15 cellular contexts compared by ENCODE assay signal in genomic region chr3:113597611-113598382, GRCh38.
DNase-seq lines count a peak whose midpoint lies in the region; ATAC-seq and TF ChIP-seq lines count a peak whose summit lies in the region.
"Had no signal": no experiment of that assay in that cellular context is flagged by ENCODE, and none has a peak within 500 bp of the region (broad histone marks: within the 10 kb centered on the region; RNA-seq: fewer than 3 reads in every experiment).

No MANE protein-coding gene starts in this region.

- H3K36me3 ChIP-seq in DND-41 (ENCODE audit: insufficient read depth, low read length) (no peaks in the 10 kb centered on the region), neural progenitor cell (no peaks in the 10 kb centered on the region), ascending aorta (no peaks in the 10 kb centered on the region)
- H3K36me3 ChIP-seq: BE2C had no signal

- H3K79me2 ChIP-seq in DND-41 (ENCODE audit: insufficient read depth, low read length), result no peaks in the 10 kb centered on the region
- H3K79me2 ChIP-seq in neural progenitor cell (ENCODE audit: low read depth), result no peaks in the 10 kb centered on the region

- H3K4me3 ChIP-seq in DND-41 (ENCODE audit: low read depth in 1 of 2, low read length in 2 of 2) (no peak overlapping the region), dorsolateral prefrontal cortex (no peak overlapping the region), neural progenitor cell (no peak overlapping the region), ascending aorta (no peak overlapping the region)

- H2AFZ ChIP-seq in DND-41 (ENCODE audit: low read depth, low read length) (peak overlapping the region; percentile 34; the same call in 1 of the 2 replicates), neural progenitor cell (replicated peaks) (peak overlapping the region; percentile 22)

- H3K9me3 Mint-ChIP-seq in neural progenitor cell, result no peaks in the 10 kb centered on the region
- no peaks in the 10 kb centered on the region for H3K9me3 Mint-ChIP-seq in nephron progenitor cell
- H3K9me3 Mint-ChIP-seq: CD4-positive, CD25-positive, alpha-beta regulatory T cell had no signal

- H3K9ac ChIP-seq in DND-41 (ENCODE audit: low read depth, low read length), result no peak overlapping the region
- H3K9ac ChIP-seq in neural progenitor cell, result no peak overlapping the region

- no peak overlapping the region for H3K4me3 Mint-ChIP-seq in neural progenitor cell
- H3K4me3 Mint-ChIP-seq in nephron progenitor cell, result no peak overlapping the region
- H3K4me3 Mint-ChIP-seq: CD4-positive, CD25-positive, alpha-beta regulatory T cell had no signal

- H3K27ac ChIP-seq in DND-41 (ENCODE audit: low read length) (no peak overlapping the region), dorsolateral prefrontal cortex (peak overlapping the region in 43 of 59 donors; percentile 1 to 88 (median 50)), neural progenitor cell (no peak overlapping the region), ascending aorta (no peak overlapping the region)

- no peaks in the 10 kb centered on the region for H3K27me3 ChIP-seq in DND-41 (ENCODE audit: insufficient read depth, low read length, poor library complexity)
- H3K27me3 ChIP-seq in dorsolateral prefrontal cortex, result no peaks in the 10 kb centered on the region
- H3K27me3 ChIP-seq in neural progenitor cell, result no peaks in the 10 kb centered on the region
- H3K27me3 ChIP-seq in ascending aorta, result no peaks in the 10 kb centered on the region
- H3K27me3 ChIP-seq: BE2C had no signal

- DNase-seq in Ammon's horn (ENCODE audit: low spot score), result peak; percentile 23
- DNase-seq in DND-41, result no peak
- no peak for DNase-seq in dorsolateral prefrontal cortex
- DNase-seq in neural progenitor cell (ENCODE audit: low spot score), result no peak
- DNase-seq in nephron progenitor cell, result no peak
- DNase-seq in ascending aorta (ENCODE audit: low spot score in 2 of 2), result no peak
- DNase-seq in DMS153 (lab: John Stamatoyannopoulos, UW), result no peak
- DNase-seq: BE2C; C1 segment of cervical spinal cord; Caco-2; CD4-positive, CD25-positive, alpha-beta regulatory T cell; DMS79; GF-D8; HCEC 1CT had no signal

- H3K36me3 Mint-ChIP-seq in neural progenitor cell, result no peaks in the 10 kb centered on the region
- H3K36me3 Mint-ChIP-seq in nephron progenitor cell (ENCODE audit: low read depth), result no peaks in the 10 kb centered on the region

- H3K4me1 Mint-ChIP-seq in neural progenitor cell (no peaks in the 10 kb centered on the region), nephron progenitor cell (peaks cover 40% of the 10 kb centered on the region)

- TF ChIP-seq CTCF in DND-41 (IDR thresholded peaks at IDR 0.05; ENCODE audit: borderline replicate concordance, extremely low read depth, low read length, poor library complexity, severe bottlenecking) (no peak), dorsolateral prefrontal cortex (IDR thresholded peaks at IDR 0.05 in 54 of 56, conservative IDR thresholded peaks at IDR 0.05 in 2 of 56; ENCODE audit: low read depth in 1 of 56, partially characterized antibody in 56 of 56) (no peak), neural progenitor cell (IDR thresholded peaks at IDR 0.05) (no peak), nephron progenitor cell (IDR thresholded peaks at IDR 0.05) (no peak), ascending aorta (IDR thresholded peaks at IDR 0.05) (no peak)

- no peaks in the 10 kb centered on the region for H3F3A ChIP-seq in neural progenitor cell (ENCODE audit: low read depth)

- intact Hi-C loops in dorsolateral prefrontal cortex (cut with DNase I) (no loop called here), ascending aorta (cut with DNase I) (no loop called here)

- no peak overlapping the region for H3K27ac Mint-ChIP-seq in neural progenitor cell
- H3K27ac Mint-ChIP-seq in nephron progenitor cell, result no peak overlapping the region
- H3K27ac Mint-ChIP-seq: CD4-positive, CD25-positive, alpha-beta regulatory T cell had no signal

- H4K20me1 ChIP-seq in DND-41 (ENCODE audit: insufficient read depth, low read length), result no peaks in the 10 kb centered on the region
- H4K20me1 ChIP-seq in neural progenitor cell (ENCODE audit: low read depth), result no peaks in the 10 kb centered on the region

- ATAC-seq in DND-41 (ENCODE audit: insufficient read depth, low read depth), result no peak
- ATAC-seq in GM18868 (IDR thresholded peaks at IDR 0.05; ENCODE audit: unreplicated experiment), result no peak

- H3K4me2 ChIP-seq in DND-41 (ENCODE audit: insufficient read depth, low read length), result no peak overlapping the region
- H3K4me2 ChIP-seq in neural progenitor cell, result no peak overlapping the region

- H3K9me3 ChIP-seq in DND-41 (ENCODE audit: insufficient read depth, low read length, severe bottlenecking) (no peaks in the 10 kb centered on the region), neural progenitor cell (ENCODE audit: low read depth) (no peaks in the 10 kb centered on the region), ascending aorta (no peaks in the 10 kb centered on the region)
- H3K9me3 ChIP-seq: BE2C, Caco-2 had no signal

- no peaks in the 10 kb centered on the region for H3K4me1 ChIP-seq in DND-41 (ENCODE audit: insufficient read depth, low read length)
- no peaks in the 10 kb centered on the region for H3K4me1 ChIP-seq in neural progenitor cell
- H3K4me1 ChIP-seq in ascending aorta, result no peaks in the 10 kb centered on the region
- H3K4me1 ChIP-seq: BE2C, Caco-2 had no signal

- H3K27me3 Mint-ChIP-seq in neural progenitor cell (ENCODE audit: insufficient read depth, low read depth), result peaks cover 2% of the 10 kb centered on the region
- no peaks in the 10 kb centered on the region for H3K27me3 Mint-ChIP-seq in nephron progenitor cell (ENCODE audit: low read depth, poor library complexity)
- H3K27me3 Mint-ChIP-seq: CD4-positive, CD25-positive, alpha-beta regulatory T cell had no signal

Comparison
In these comparisons a context has a peak if more than half of its experiments do, and no peak if none do; other contexts are left out.
1. H3K27ac ChIP-seq: peak in dorsolateral prefrontal cortex (43 of 59); none in DND-41 (single experiment), neural progenitor cell (single experiment) and ascending aorta (0 of 2).